ENCODE assay signal across 8 cellular contexts in the genomic region with DNA sequence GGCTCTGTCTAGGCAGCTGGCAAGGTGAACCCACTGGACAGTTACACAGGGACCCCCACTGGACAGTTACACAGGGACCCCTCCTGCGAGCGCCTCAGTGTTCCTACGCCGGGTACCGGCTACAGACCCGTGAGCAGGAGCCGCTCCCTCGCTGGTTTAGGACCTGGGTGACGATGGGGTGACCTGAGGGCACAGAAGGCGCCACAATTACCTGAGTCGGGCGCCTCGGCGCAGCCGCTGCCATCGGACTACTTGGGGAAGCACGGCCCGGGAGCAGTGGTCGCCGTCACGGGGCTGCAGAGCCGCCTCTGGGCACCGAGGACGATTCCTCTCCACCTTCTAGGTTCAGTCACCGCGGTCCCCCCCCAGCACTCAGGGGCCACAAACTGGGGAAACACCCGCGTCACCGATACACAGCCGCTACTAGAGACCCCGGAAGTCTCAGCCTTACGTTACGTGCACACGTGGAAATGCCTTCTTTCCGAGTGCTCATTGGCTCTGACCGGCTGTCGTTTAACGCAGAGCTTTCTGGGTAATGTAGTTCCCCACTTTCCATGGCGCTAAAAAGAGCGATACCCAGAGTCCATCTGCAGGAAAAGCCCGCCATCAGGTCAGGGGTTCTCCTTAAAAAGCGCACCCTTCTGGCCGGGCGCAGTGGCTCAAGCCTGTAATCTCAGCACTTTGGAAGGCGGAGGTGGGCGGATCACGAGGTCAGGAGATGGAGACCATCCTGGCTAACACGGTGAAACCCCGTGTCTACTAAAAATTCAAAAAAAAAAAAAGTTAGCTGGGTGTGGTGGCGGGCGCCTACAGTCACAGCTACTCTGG.
DNase-seq lines count a peak whose midpoint lies in the region; ATAC-seq, FAIRE-seq and TF ChIP-seq lines count a peak whose summit lies in the region.
"Not testable (repeated sequence)": the region's sequence is repeated elsewhere in the genome, so short reads cannot be mapped to it uniquely, and the experiment has no call there.

A gene (minus strand): TSS at position 425 of the 828 bp plus-strand sequence. CDS start 181 bp downstream, at position 244.

- H3K27ac ChIP-seq in BLaER1: peak within 1 kb of the TSS; percentile 83
- H3K27ac ChIP-seq in coronary artery: peak within 1 kb of the TSS; percentile 58 to 88

- not testable (repeated sequence) for H3K27me3 ChIP-seq in BLaER1

- FAIRE-seq in GM19239 (lab: Jason Lieb, UNC): peak; percentile 98

- DNase-seq in GM19239 (ENCODE audit: insufficient read length, low spot score): peak; percentile 77
- peak; percentile 96 to 99 for DNase-seq in NCI-H524 (lab: John Stamatoyannopoulos, UW)
- DNase-seq in activated CD4-positive, alpha-beta T cell treated with anti-CD3 and anti-CD28 coated beads for 4 hours: peak; percentile 84 to 85
- DNase-seq in coronary artery (ENCODE audit: low spot score): peak; percentile 88
- peak; percentile 99 for DNase-seq in left kidney (ENCODE audit: low read depth, low spot score)
- peak; percentile 74 to 83 for DNase-seq in stimulated activated CD4-positive, alpha-beta T cell treated with anti-CD3 and anti-CD28 coated beads, Interleukin-2, amount 100 ng/mL, for 24 hours

- H3K4me3 ChIP-seq in BLaER1 (peak within 1 kb of the TSS; percentile 89), coronary artery (peak within 1 kb of the TSS; percentile 95)

- H3K4me2 ChIP-seq in BLaER1: peak within 1 kb of the TSS; percentile 95

- not testable (repeated sequence) for H4K20me1 ChIP-seq in BLaER1

- H3K9me3 ChIP-seq in BLaER1: not testable (repeated sequence)

- H3K4me1 ChIP-seq in BLaER1: peaks cover 13% of the 10 kb centered on the region

- peak within 1 kb of the TSS; percentile 94 for H3K9ac ChIP-seq in BLaER1

- ATAC-seq in HG03457 (IDR thresholded peaks at IDR 0.05; ENCODE audit: unreplicated experiment): peak; percentile 90

- H3K36me3 ChIP-seq in BLaER1: peaks cover 62% of the 10 kb centered on the region

- TF ChIP-seq CTCF in coronary artery (IDR thresholded peaks at IDR 0.05): not testable (repeated sequence)

Comparison
In these comparisons a context has a peak if more than half of its experiments do, and no peak if none do; other contexts are left out.
1. Peak in every context shown above with its lines: DNase-seq, ATAC-seq, H3K4me3 ChIP-seq and H3K27ac ChIP-seq.